In the genomic region with DNA sequence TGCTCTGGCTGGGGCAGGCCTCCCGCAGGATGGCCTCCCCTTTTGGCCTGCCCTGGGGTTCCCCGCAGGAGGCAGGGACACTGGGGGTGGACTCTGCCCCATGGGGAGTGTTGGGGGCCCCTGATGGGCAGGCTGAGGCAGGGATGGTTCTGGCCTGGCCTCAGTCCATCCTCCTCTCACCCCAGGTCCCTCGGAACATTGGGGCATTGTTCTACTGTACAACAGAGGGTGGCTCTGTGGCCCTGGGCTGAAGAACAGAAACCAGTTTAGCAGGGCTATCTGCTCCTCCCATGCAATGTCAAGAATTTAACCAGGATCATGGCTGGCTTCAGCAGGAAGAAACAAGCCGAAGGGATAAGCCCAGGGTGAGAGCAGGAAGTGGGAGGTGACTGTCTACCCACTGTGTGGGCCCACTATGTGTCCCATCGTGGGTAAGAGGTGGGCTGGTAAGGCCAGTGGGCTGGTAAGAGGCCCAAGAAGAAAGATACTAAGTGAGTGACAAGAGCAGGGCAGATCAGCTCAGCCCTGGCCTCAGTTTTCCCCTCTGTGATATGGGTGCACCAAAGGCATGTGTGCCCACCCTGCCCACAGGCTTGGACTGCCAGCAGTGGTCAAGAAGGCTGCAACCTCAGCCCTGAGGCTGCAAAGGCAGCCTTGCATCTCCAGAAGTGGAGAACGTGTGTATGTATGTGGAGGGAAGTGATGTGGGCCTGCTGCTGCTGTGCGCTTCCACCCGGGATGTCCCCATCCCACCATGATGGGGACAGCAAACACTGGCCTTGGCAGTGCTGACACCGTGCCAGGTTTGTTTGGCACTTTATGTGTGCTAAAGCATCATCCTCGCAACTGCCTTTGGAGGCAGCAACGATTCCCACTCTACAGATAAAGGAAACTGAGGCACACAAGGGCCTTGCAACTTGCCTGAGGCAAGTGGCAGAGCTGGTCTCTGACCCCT, we compare ENCODE assay signal across 9 cellular contexts.
DNase-seq lines count a peak whose midpoint lies in the region; ATAC-seq and TF ChIP-seq lines count a peak whose summit lies in the region.
"Had no signal": no experiment of that assay in that cellular context is flagged by ENCODE, and none has a peak within 500 bp of the region (broad histone marks: within the 10 kb centered on the region; RNA-seq: fewer than 3 reads in every experiment).

No MANE protein-coding gene starts in this region.

- no peak for ATAC-seq in IMR-90 (ENCODE audit: low read depth)

- no peaks in the 10 kb centered on the region for H3K9me3 Mint-ChIP-seq in osteocyte (ENCODE audit: unreplicated experiment)

- BruUV-seq in IMR-90 (replicated peaks; lab: Mats Ljungman, UMichigan): no TSS peak

- no peak overlapping the region for H3K27ac Mint-ChIP-seq in osteocyte (ENCODE audit: unreplicated experiment)

- H3K4me2 ChIP-seq in IMR-90 (ENCODE audit: low read depth, low read length) (no peak overlapping the region), mesenchymal stem cell (ENCODE audit: low read length, poor library complexity, severe bottlenecking) (no peak overlapping the region)

- in situ Hi-C loops in IMR-90 (cut with MboI; ENCODE audit: low sequenced_read_pairs): loop anchor here (5.0 to 25.0 kb wide), 3 partner anchors 141 to 496 kb away; a partner anchor contains a TSS

- no peak overlapping the region for H2BK15ac ChIP-seq in IMR-90 (ENCODE audit: low read depth, low read length)
- peak overlapping the region; percentile 73 for H2BK15ac ChIP-seq in mesenchymal stem cell (ENCODE audit: low read depth, poor library complexity, severe bottlenecking)

- H3K36me3 Mint-ChIP-seq in osteocyte (ENCODE audit: unreplicated experiment): no peaks in the 10 kb centered on the region

- peaks cover 7% of the 10 kb centered on the region for H3K4me1 Mint-ChIP-seq in osteocyte (ENCODE audit: unreplicated experiment)

- DNase-seq in IMR-90 (no peak), colonic mucosa (peak; percentile 42), mesenchymal stem cell (no peak), UCSD-AML1 (lab: John Stamatoyannopoulos, UW; ENCODE audit: unreplicated experiment) (no peak), NCI-H2227 treated with DMSO at 0.1 percent for 48 hours (lab: John Stamatoyannopoulos, UW) (no peak), osteocyte (ENCODE audit: extremely low spot score, unreplicated experiment) (no peak)
- DNase-seq: activated naive CD4-positive, alpha-beta T cell; NCI-H1105 had no signal

- H3K9me1 ChIP-seq in IMR-90 (ENCODE audit: insufficient read depth, low read length): peaks cover 15% of the 10 kb centered on the region; the same call in 1 of the 2 replicates

- CTCF ChIA-PET in IMR-90 (lab: Yijun Ruan, JAX): no interaction called here

- H3K36me3 ChIP-seq in IMR-90 (ENCODE audit: control insufficient read depth, insufficient read depth, low read length) (no peaks in the 10 kb centered on the region), colonic mucosa (no peaks in the 10 kb centered on the region), mesenchymal stem cell (ENCODE audit: control insufficient read depth in 1 of 2, insufficient read depth in 2 of 2, low read depth in 1 of 2, low read length in 2 of 2) (peaks cover 0 to 15% of the 10 kb centered on the region in 2 experiments)

- no peak overlapping the region for H3K9ac ChIP-seq in IMR-90 (ENCODE audit: low read depth, low read length)
- H3K9ac ChIP-seq in colonic mucosa (ENCODE audit: low read depth in 2 of 2, low read length in 2 of 2): peak overlapping the region in 1 of 2 donors; percentile 28
- H3K9ac ChIP-seq in mesenchymal stem cell (ENCODE audit: low read length): no peak overlapping the region

- intact Hi-C loops in IMR-90 (cut with micrococcal nuclease) (loop anchor here (5.0 kb wide), 1 partner anchor 61 kb away; no protein-coding TSS in a partner anchor), colonic mucosa (cut with DNase I) (loop anchor here (5.0 kb wide), 1 partner anchor 61 kb away; no protein-coding TSS in a partner anchor)

- peak overlapping the region; percentile 52 for H2BK5ac ChIP-seq in IMR-90 (ENCODE audit: low read depth, low read length, poor library complexity, severe bottlenecking)
- no peak overlapping the region for H2BK5ac ChIP-seq in mesenchymal stem cell (ENCODE audit: low read depth, low read length, poor library complexity, severe bottlenecking)

- H4K91ac ChIP-seq in IMR-90 (ENCODE audit: insufficient read depth, low read depth, low read length) (no peak overlapping the region), mesenchymal stem cell (ENCODE audit: low read length) (peak overlapping the region; percentile 35)

- H2BK120ac ChIP-seq in IMR-90 (ENCODE audit: low read depth, low read length) (peak overlapping the region; percentile 50; the same call in 1 of the 2 replicates), mesenchymal stem cell (ENCODE audit: low read depth, low read length) (no peak overlapping the region)

- WGBS in IMR-90 (ENCODE audit: extremely low coverage in 2 of 2, insufficient read length in 1 of 2), 2 experiments: 79% methylated on average over 6 of the region's 11 CpGs; no CpG with 5 or more reads in 1 of the 2 experiments
- 88% methylated on average over 11 of the region's 11 CpGs for WGBS in mesenchymal stem cell

- TF ChIP-seq CTCF in IMR-90 (conservative IDR thresholded peaks at IDR 0.05; ENCODE audit: low read depth, low read length) (no peak), colonic mucosa (IDR thresholded peaks at IDR 0.05) (no peak), osteocyte (IDR thresholded peaks at IDR 0.05) (no peak)

- H3K9me3 ChIP-seq in IMR-90 (ENCODE audit: control insufficient read depth, insufficient read depth, low read length) (no peaks in the 10 kb centered on the region), colonic mucosa (no peaks in the 10 kb centered on the region), mesenchymal stem cell (ENCODE audit: control insufficient read depth, low read length) (no peaks in the 10 kb centered on the region)

- H2AK5ac ChIP-seq in IMR-90 (ENCODE audit: low read depth, low read length) (peak overlapping the region; percentile 91), mesenchymal stem cell (ENCODE audit: low read length, severe bottlenecking) (no peak overlapping the region)

- H3K4ac ChIP-seq in IMR-90 (ENCODE audit: low read depth, low read length): peak overlapping the region; percentile 39
- no peak overlapping the region for H3K4ac ChIP-seq in mesenchymal stem cell (ENCODE audit: low read depth in 1 of 2, low read length in 2 of 2)

- H3K56ac ChIP-seq in IMR-90 (ENCODE audit: extremely low read depth, insufficient read depth, low read length): no peak overlapping the region

- POLR2A ChIA-PET in IMR-90 (lab: Charles Lee; ENCODE audit: unreplicated experiment): no interaction called here

- peak overlapping the region in 1 of 2 experiments; percentile 53; a peak in 2 of 4 replicates for H4K8ac ChIP-seq in IMR-90 (ENCODE audit: low read depth in 2 of 2, low read length in 2 of 2)
- no peak overlapping the region for H4K8ac ChIP-seq in mesenchymal stem cell (ENCODE audit: low read length)

- H3K4me3 Mint-ChIP-seq in osteocyte (ENCODE audit: unreplicated experiment): no peak overlapping the region

- no peak for TF ChIP-seq RAD21 in IMR-90 (IDR thresholded peaks at IDR 0.05; ENCODE audit: low read length)

- peaks cover 0 to 11% of the 10 kb centered on the region in 2 experiments; a peak in 1 of 4 replicates for H3K79me1 ChIP-seq in IMR-90 (ENCODE audit: low read depth in 1 of 2, low read length in 2 of 2)
- no peaks in the 10 kb centered on the region for H3K79me1 ChIP-seq in mesenchymal stem cell (replicated peaks; ENCODE audit: low read length, poor library complexity, severe bottlenecking)

- H2BK20ac ChIP-seq in IMR-90 (ENCODE audit: low read depth, low read length): no peak overlapping the region

- H3K4me3 ChIP-seq in IMR-90 (ENCODE audit: insufficient read depth, low read depth, low read length) (no peak overlapping the region), colonic mucosa (no peak overlapping the region), mesenchymal stem cell (ENCODE audit: insufficient read depth in 1 of 2, low read depth in 1 of 2, low read length in 2 of 2) (no peak overlapping the region)

- H3K4me1 ChIP-seq in IMR-90 (ENCODE audit: control insufficient read depth, insufficient read depth, low read length): peaks cover 25% of the 10 kb centered on the region
- H3K4me1 ChIP-seq in colonic mucosa: no peaks in the 10 kb centered on the region
- H3K4me1 ChIP-seq in mesenchymal stem cell (ENCODE audit: control insufficient read depth, insufficient read depth, low read depth, low read length): peaks cover 11% of the 10 kb centered on the region

- H3K14ac ChIP-seq in IMR-90 (replicated peaks; ENCODE audit: low read depth, low read length) (peak overlapping the region; percentile 50; the same call in 1 of the 2 replicates), mesenchymal stem cell (ENCODE audit: low read length in 2 of 2) (peak overlapping the region in 1 of 2 experiments; percentile 68)

- H3K27me3 ChIP-seq in IMR-90 (ENCODE audit: control insufficient read depth, insufficient read depth, low read length): no peaks in the 10 kb centered on the region
- no peaks in the 10 kb centered on the region for H3K27me3 ChIP-seq in colonic mucosa
- H3K27me3 ChIP-seq in mesenchymal stem cell (ENCODE audit: control insufficient read depth in 1 of 2, insufficient read depth in 1 of 2, low read length in 2 of 2): no peaks in the 10 kb centered on the region

- H3K23ac ChIP-seq in IMR-90 (ENCODE audit: low read depth, low read length) (no peak overlapping the region), mesenchymal stem cell (ENCODE audit: low read length in 2 of 2) (peak overlapping the region in 1 of 2 experiments; percentile 6)

- 0 out of 2 replicates have a peak overlapping the region, but pooled peaks have one; percentile 13 for H3K18ac ChIP-seq in IMR-90 (ENCODE audit: low read depth, low read length)
- peak overlapping the region; percentile 18 to 48 for H3K18ac ChIP-seq in mesenchymal stem cell (ENCODE audit: low read depth in 1 of 2, low read length in 2 of 2)

- no peak for TF ChIP-seq POLR2A in IMR-90 (IDR thresholded peaks at IDR 0.05; ENCODE audit: low read depth, low read length)

- H4K5ac ChIP-seq in IMR-90 (ENCODE audit: low read depth, low read length): no peak overlapping the region

- H2BK12ac ChIP-seq in mesenchymal stem cell (ENCODE audit: low read length in 2 of 2): peak overlapping the region in 1 of 2 experiments; percentile 42

- peaks cover 4% of the 10 kb centered on the region; the same call in 1 of the 2 replicates for H4K20me1 ChIP-seq in IMR-90 (ENCODE audit: insufficient read depth, low read length)

- no peaks in the 10 kb centered on the region for H3K27me3 Mint-ChIP-seq in osteocyte (ENCODE audit: unreplicated experiment)

- dilution Hi-C loops in IMR-90 (cut with HindIII; ENCODE audit: low sequenced_read_pairs, unreplicated experiment): loop anchor here (25.0 kb wide), 1 partner anchor 146 kb away; a partner anchor contains a TSS

- H3K27ac ChIP-seq in IMR-90 (ENCODE audit: insufficient read depth, low read length) (no peak overlapping the region), colonic mucosa (no peak overlapping the region), mesenchymal stem cell (ENCODE audit: low read length, poor library complexity, severe bottlenecking) (no peak overlapping the region), temporal lobe (ENCODE audit: low read depth, low read length) (peak overlapping the region; percentile 97)

- H2AFZ ChIP-seq in IMR-90 (replicated peaks; ENCODE audit: low read length, poor library complexity) (peak overlapping the region; percentile 78), mesenchymal stem cell (ENCODE audit: low read depth, low read length) (no peak overlapping the region)

- H2AK9ac ChIP-seq in IMR-90 (replicated peaks; ENCODE audit: low read depth, low read length, poor library complexity): peak overlapping the region; percentile 82
